Comparison of ENCODE assay signal across 26 cellular contexts in the genomic region with DNA sequence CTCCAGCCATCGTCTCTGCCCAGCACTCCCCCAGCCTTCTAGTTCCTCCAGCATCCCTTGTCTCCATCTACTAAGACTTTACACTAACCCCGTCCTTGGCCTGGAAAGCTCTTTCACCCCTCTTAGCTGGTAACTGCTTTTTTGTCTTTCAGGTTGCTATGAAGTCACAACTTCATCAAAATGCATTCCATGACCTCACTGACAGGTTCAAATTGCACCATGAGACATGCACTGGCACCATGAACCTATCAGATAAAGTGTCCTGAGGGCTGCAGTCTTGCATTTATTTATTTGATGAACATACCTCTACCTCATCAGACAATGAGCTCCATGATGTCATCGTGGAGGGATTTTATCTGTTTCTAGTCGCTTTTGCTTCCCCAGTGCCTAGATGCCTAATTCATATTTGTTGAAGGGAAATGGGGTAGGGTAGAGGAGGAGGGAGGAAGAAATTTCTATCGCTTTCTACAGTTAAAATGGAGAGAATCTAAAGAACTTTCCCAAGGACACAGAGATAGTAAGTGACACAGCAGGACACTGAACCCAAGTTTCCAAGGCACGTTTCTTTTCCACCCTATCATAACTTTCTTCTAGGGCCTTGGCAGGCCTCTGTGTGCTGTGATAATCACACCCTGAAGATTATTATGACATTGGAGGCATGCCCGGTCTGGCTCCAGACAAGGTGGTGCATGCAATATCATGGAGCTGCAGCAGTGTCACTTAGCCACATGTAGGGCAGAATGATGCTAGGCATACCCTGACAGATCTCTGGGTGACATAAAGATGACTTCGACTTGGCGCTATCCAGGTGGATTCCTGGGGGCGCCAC.
DNase-seq lines count a peak whose midpoint lies in the region; ATAC-seq and TF ChIP-seq lines count a peak whose summit lies in the region.
"Had no signal": no experiment of that assay in that cellular context is flagged by ENCODE, and none has a peak within 500 bp of the region (broad histone marks: within the 10 kb centered on the region; RNA-seq: fewer than 3 reads in every experiment).

No MANE protein-coding gene starts in this region.

- H3K4me1 ChIP-seq in CD8-positive, alpha-beta memory T cell (ENCODE audit: insufficient read depth, low read length): peaks cover 47% of the 10 kb centered on the region
- peaks cover 0 to 9% of the 10 kb centered on the region in 2 donors for H3K4me1 ChIP-seq in mucosa of rectum (ENCODE audit: control insufficient read depth in 2 of 2, insufficient read depth in 2 of 2, low read length in 2 of 2)
- H3K4me1 ChIP-seq in ovary (ENCODE audit: insufficient read depth): no peaks in the 10 kb centered on the region
- H3K4me1 ChIP-seq: psoas muscle had no signal

- no peak for TF ChIP-seq POLR2A in ovary (IDR thresholded peaks at IDR 0.05)

- H3K36me3 Mint-ChIP-seq in CD8-positive, alpha-beta memory T cell: peaks cover 0 to 3% (median 0%) of the 10 kb centered on the region in 3 donors
- H3K36me3 Mint-ChIP-seq in effector memory CD8-positive, alpha-beta T cell (ENCODE audit: insufficient read depth): peaks cover 20% of the 10 kb centered on the region
- H3K36me3 Mint-ChIP-seq: activated naive CD8-positive, alpha-beta T cell; type B pancreatic cell had no signal

- ATAC-seq in effector memory CD8-positive, alpha-beta T cell (replicated peaks): no peak
- no peak for ATAC-seq in HG03139 (IDR thresholded peaks at IDR 0.05; ENCODE audit: unreplicated experiment)
- ATAC-seq: activated CD8-positive, alpha-beta memory T cell treated with anti-CD3 and anti-CD28 coated beads, Interleukin-2, amount 10 ng/mL, durations not matched to agents 7 days and 5 days; gastrocnemius medialis; psoas muscle had no signal

- TF ChIP-seq EP300 in ovary (IDR thresholded peaks at IDR 0.05): no peak

- intact Hi-C loops in ovary (cut with DNase I): no loop called here

- CTCF ChIA-PET in CD8-positive, alpha-beta memory T cell (lab: Charles Lee): interaction anchor here (0.9 to 9.9 kb wide), 4 partner anchors 16 to 362 kb away, joined by 3 to 117 read pairs (median 42); no protein-coding TSS in a partner anchor

- peaks cover 0 to 4% of the 10 kb centered on the region in 2 donors for H3K27me3 Mint-ChIP-seq in CD8-positive, alpha-beta memory T cell
- H3K27me3 Mint-ChIP-seq in effector memory CD8-positive, alpha-beta T cell: no peaks in the 10 kb centered on the region
- H3K27me3 Mint-ChIP-seq: activated CD8-positive, alpha-beta memory T cell treated with anti-CD3 and anti-CD28 coated beads, Interleukin-2, amount 10 ng/mL, durations not matched to agents 7 days and 5 days; activated naive CD8-positive, alpha-beta T cell; type B pancreatic cell had no signal

- H3K27ac Mint-ChIP-seq in CD8-positive, alpha-beta memory T cell: peak overlapping the region in 6 of 8 donors; percentile 18 to 98 (median 84)
- H3K27ac Mint-ChIP-seq in effector memory CD8-positive, alpha-beta T cell: peak overlapping the region; percentile 97 to 98
- H3K27ac Mint-ChIP-seq: activated CD8-positive, alpha-beta memory T cell treated with anti-CD3 and anti-CD28 coated beads, Interleukin-2, amount 10 ng/mL, durations not matched to agents 7 days and 5 days; activated naive CD8-positive, alpha-beta T cell; type B pancreatic cell had no signal

- no peak for TF ChIP-seq CTCF in ovary (IDR thresholded peaks at IDR 0.05)

- DNase-seq in CD8-positive, alpha-beta memory T cell: no peak
- DNase-seq in OCI-M1 (lab: John Stamatoyannopoulos, UW): peak; percentile 36
- DNase-seq in effector memory CD8-positive, alpha-beta T cell: no peak
- no peak for DNase-seq in ovary
- no peak for DNase-seq in C1 segment of cervical spinal cord (lab: John Stamatoyannopoulos, UW)
- DNase-seq: activated CD4-positive, alpha-beta T cell treated with anti-CD3 and anti-CD28 coated beads, Interleukin-2, amount 50 U/mL, for 1 hour; cerebellar nuclear complex; DMS79; effector CD4-positive, alpha-beta T cell; gastrocnemius medialis; GF-D8; Kasumi-1; kidney; NCI-H1694; NCI-H2171; NCI-H510A treated with DMSO at 0.1 percent for 48 hours; NK-92 treated with Interleukin-12 subunit alpha and Interleukin-12 subunit beta, amount 100 ng/mL, for 24 hours; psoas muscle; WERI-Rb-1 had no signal

- no peaks in the 10 kb centered on the region for H3K27me3 ChIP-seq in CD8-positive, alpha-beta memory T cell (ENCODE audit: insufficient read depth, low read length, poor library complexity, severe bottlenecking)
- H3K27me3 ChIP-seq in mucosa of rectum (ENCODE audit: control insufficient read depth in 2 of 2, insufficient read depth in 2 of 2, low read length in 2 of 2) (no peaks in the 10 kb centered on the region), ovary (no peaks in the 10 kb centered on the region)
- H3K27me3 ChIP-seq: esophagus muscularis mucosa, gastrocnemius medialis, SJSA1 had no signal

- H3K9me3 Mint-ChIP-seq in CD8-positive, alpha-beta memory T cell: no peaks in the 10 kb centered on the region
- H3K9me3 Mint-ChIP-seq in effector memory CD8-positive, alpha-beta T cell: no peaks in the 10 kb centered on the region
- H3K9me3 Mint-ChIP-seq: type B pancreatic cell had no signal

- 65 to 76% (median 70%) methylated on average over 10 of the region's 10 CpGs for WGBS in ovary, 3 donors

- H3K4me1 Mint-ChIP-seq in CD8-positive, alpha-beta memory T cell: peaks cover 43 to 59% (median 51%) of the 10 kb centered on the region in 3 donors
- H3K4me1 Mint-ChIP-seq in effector memory CD8-positive, alpha-beta T cell (ENCODE audit: low read depth in 2 of 2): peaks cover 37 to 40% of the 10 kb centered on the region in 2 donors

- H3K27ac ChIP-seq in CD8-positive, alpha-beta memory T cell (ENCODE audit: low read depth, low read length): no peak overlapping the region
- H3K27ac ChIP-seq in mucosa of rectum (ENCODE audit: low read depth in 2 of 2, low read length in 2 of 2) (peak overlapping the region; percentile 53 to 56), ovary (no peak overlapping the region)
- H3K27ac ChIP-seq: esophagus muscularis mucosa, gastrocnemius medialis, psoas muscle, SJSA1, WERI-Rb-1 had no signal

- H3K9me3 ChIP-seq in CD8-positive, alpha-beta memory T cell (ENCODE audit: low read length): no peaks in the 10 kb centered on the region
- H3K9me3 ChIP-seq in mucosa of rectum (ENCODE audit: control insufficient read depth in 2 of 2, low read length in 2 of 2) (no peaks in the 10 kb centered on the region), ovary (no peaks in the 10 kb centered on the region)
- H3K9me3 ChIP-seq: esophagus muscularis mucosa, gastrocnemius medialis, psoas muscle, SJSA1 had no signal

- no peak overlapping the region for H3K4me3 Mint-ChIP-seq in CD8-positive, alpha-beta memory T cell
- no peak overlapping the region for H3K4me3 Mint-ChIP-seq in effector memory CD8-positive, alpha-beta T cell
- H3K4me3 Mint-ChIP-seq: activated CD8-positive, alpha-beta memory T cell treated with anti-CD3 and anti-CD28 coated beads, Interleukin-2, amount 10 ng/mL, durations not matched to agents 7 days and 5 days; activated naive CD8-positive, alpha-beta T cell; type B pancreatic cell had no signal

- POLR2A ChIA-PET in CD8-positive, alpha-beta memory T cell (lab: Charles Lee): no interaction called here

- H3K9ac ChIP-seq in mucosa of rectum (ENCODE audit: low read depth in 1 of 2, low read length in 2 of 2): peak overlapping the region in 1 of 2 donors; percentile 3

- no peaks in the 10 kb centered on the region for H3K36me3 ChIP-seq in CD8-positive, alpha-beta memory T cell (ENCODE audit: insufficient read depth, low read length)
- H3K36me3 ChIP-seq in mucosa of rectum (ENCODE audit: control insufficient read depth in 2 of 2, insufficient read depth in 2 of 2, low read length in 2 of 2) (no peaks in the 10 kb centered on the region), ovary (no peaks in the 10 kb centered on the region)
- H3K36me3 ChIP-seq: esophagus muscularis mucosa, gastrocnemius medialis, SJSA1, WERI-Rb-1 had no signal

- H3K4me3 ChIP-seq in CD8-positive, alpha-beta memory T cell (ENCODE audit: low read length): no peak overlapping the region
- H3K4me3 ChIP-seq in mucosa of rectum (ENCODE audit: low read length in 2 of 2): no peak overlapping the region
- no peak overlapping the region for H3K4me3 ChIP-seq in ovary
- H3K4me3 ChIP-seq: esophagus muscularis mucosa, gastrocnemius medialis, psoas muscle, SJSA1 had no signal

Comparison
In these comparisons a context has a peak if more than half of its experiments do, and no peak if none do; other contexts are left out.
1. H3K27ac ChIP-seq: peak in mucosa of rectum (2 of 2); none in CD8-positive, alpha-beta memory T cell (single experiment) and ovary (0 of 2).